In the genomic region with DNA sequence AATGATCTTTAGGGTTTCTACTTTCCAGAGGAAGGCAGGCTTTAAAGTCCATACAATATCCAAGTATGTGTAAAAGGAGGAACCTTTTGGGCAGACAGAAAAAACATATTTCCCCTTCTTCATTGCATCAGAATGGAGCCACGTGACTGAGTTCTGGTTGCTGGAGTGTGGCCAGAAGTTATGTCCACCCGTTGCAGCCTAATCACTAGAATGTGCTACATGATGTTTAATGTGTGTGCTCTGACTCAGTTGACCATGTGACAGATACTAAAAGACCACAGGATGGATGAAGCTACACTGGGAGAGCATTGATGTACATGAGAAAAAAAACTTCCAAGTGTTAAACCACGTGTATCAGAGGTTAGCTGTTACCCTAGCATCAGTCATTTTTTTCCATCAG, we compare ENCODE assay signal across 22 cellular contexts.
DNase-seq lines count a peak whose midpoint lies in the region; ATAC-seq and TF ChIP-seq lines count a peak whose summit lies in the region.
"Had no signal": no experiment of that assay in that cellular context is flagged by ENCODE, and none has a peak within 500 bp of the region (broad histone marks: within the 10 kb centered on the region; RNA-seq: fewer than 3 reads in every experiment).

No MANE protein-coding gene starts in this region.

- H3K9ac ChIP-seq in neuronal stem cell (ENCODE audit: low read depth, low read length, poor library complexity): no peak overlapping the region
- H3K9ac ChIP-seq: BLaER1 treated with 17β-estradiol and CSF1 and Interleukin-3, amounts not matched to agents 10 nM and 100 nM had no signal

- no peak for TF ChIP-seq CTCF in choroid plexus epithelial cell (conservative IDR thresholded peaks at IDR 0.05; ENCODE audit: low read depth, low read length)
- no peak for TF ChIP-seq CTCF in omental fat pad (IDR thresholded peaks at IDR 0.05)
- no peak for TF ChIP-seq CTCF in psoas muscle (IDR thresholded peaks at IDR 0.05)

- H2BK120ac ChIP-seq in neuronal stem cell (ENCODE audit: low read depth, low read length): no peak overlapping the region

- no peak overlapping the region for H4K8ac ChIP-seq in neuronal stem cell (ENCODE audit: low read depth, low read length)

- no peak overlapping the region for H3K18ac ChIP-seq in neuronal stem cell (ENCODE audit: low read length)

- H2BK12ac ChIP-seq in neuronal stem cell (ENCODE audit: low read length): no peak overlapping the region

- H2AK5ac ChIP-seq in neuronal stem cell (ENCODE audit: low read depth, low read length): no peak overlapping the region

- H2BK5ac ChIP-seq in neuronal stem cell (ENCODE audit: low read length): no peak overlapping the region

- no peak overlapping the region for H3K4me2 ChIP-seq in neuronal stem cell (ENCODE audit: insufficient read depth, low read length, poor library complexity, severe bottlenecking)

- H3K27me3 ChIP-seq in ACC112 (ENCODE audit: insufficient read depth, low read length) (peaks cover 5% of the 10 kb centered on the region; the same call in 1 of the 2 replicates), neuronal stem cell (ENCODE audit: control insufficient read depth in 3 of 3, insufficient read depth in 3 of 3, low read depth in 1 of 3, low read length in 3 of 3) (no peaks in the 10 kb centered on the region), psoas muscle (ENCODE audit: insufficient read depth in 3 of 3, low read length in 2 of 3) (no peaks in the 10 kb centered on the region)
- H3K27me3 ChIP-seq: BLaER1 treated with 17β-estradiol and CSF1 and Interleukin-3, amounts not matched to agents 10 nM and 100 nM; upper lobe of left lung had no signal

- no peaks in the 10 kb centered on the region for H3K36me3 ChIP-seq in ACC112 (ENCODE audit: insufficient read depth, low read length)
- no peaks in the 10 kb centered on the region for H3K36me3 ChIP-seq in neuronal stem cell (replicated peaks in 1 of 2; ENCODE audit: control insufficient read depth in 2 of 2, insufficient read depth in 2 of 2, low read length in 2 of 2)
- H3K36me3 ChIP-seq in psoas muscle (ENCODE audit: insufficient read depth in 1 of 2, low read depth in 1 of 2): no peaks in the 10 kb centered on the region
- H3K36me3 ChIP-seq: BLaER1 treated with 17β-estradiol and CSF1 and Interleukin-3, amounts not matched to agents 10 nM and 100 nM; HAP-1; left ventricle myocardium inferior; upper lobe of left lung had no signal

- H3K4me1 ChIP-seq in ACC112 (ENCODE audit: control insufficient read depth, insufficient read depth, low read length, unreplicated experiment): peaks cover 6% of the 10 kb centered on the region
- H3K4me1 ChIP-seq in neuronal stem cell (ENCODE audit: control insufficient read depth in 2 of 2, insufficient read depth in 1 of 2, low read depth in 1 of 2, low read length in 2 of 2): no peaks in the 10 kb centered on the region
- no peaks in the 10 kb centered on the region for H3K4me1 ChIP-seq in psoas muscle
- H3K4me1 ChIP-seq: left ventricle myocardium inferior, upper lobe of left lung had no signal

- no peak overlapping the region for H2BK15ac ChIP-seq in neuronal stem cell (ENCODE audit: low read length)

- H3K14ac ChIP-seq in neuronal stem cell (ENCODE audit: low read length): no peak overlapping the region

- H3K79me1 ChIP-seq in neuronal stem cell (ENCODE audit: low read depth, low read length): no peaks in the 10 kb centered on the region

- H3K27ac ChIP-seq in ACC112 (ENCODE audit: low read depth, low read length) (no peak overlapping the region), neuronal stem cell (replicated peaks; ENCODE audit: low read length) (no peak overlapping the region), psoas muscle (no peak overlapping the region)
- H3K27ac ChIP-seq: left ventricle myocardium inferior, upper lobe of left lung had no signal

- DNase-seq in Kasumi-1 (lab: John Stamatoyannopoulos, UW) (peak; percentile 17 to 24), OCI-M1 (lab: John Stamatoyannopoulos, UW) (peak; percentile 93), choroid plexus epithelial cell (ENCODE audit: low read depth) (peak; percentile 12), omental fat pad (ENCODE audit: low spot score) (no peak), neuronal stem cell (ENCODE audit: low spot score) (no peak), psoas muscle (no peak)
- DNase-seq in activated naive CD4-positive, alpha-beta T cell treated with Interleukin-2 at 50 U/mL for 16 hours: no peak
- DNase-seq: activated CD4-positive, alpha-beta memory T cell treated with anti-CD3 and anti-CD28 coated beads for 36 hours; caudate nucleus; dermis blood vessel endothelial cell; Karpas-422; left ventricle myocardium inferior; mucosa of descending colon; NCI-H1417 treated with DMSO at 0.1 percent for 48 hours; NCI-H2107; NCI-H510A; nephron progenitor cell; SW 1271; upper lobe of left lung had no signal

- peak overlapping the region; percentile 24 for H2AFZ ChIP-seq in ACC112 (ENCODE audit: low read length, unreplicated experiment)
- H2AFZ ChIP-seq in neuronal stem cell (ENCODE audit: low read length): no peak overlapping the region

- peaks cover 0 to 6% of the 10 kb centered on the region in 2 donors for H3K9me3 ChIP-seq in neuronal stem cell (replicated peaks in 1 of 2; ENCODE audit: control insufficient read depth in 2 of 2, insufficient read depth in 1 of 2, low read depth in 1 of 2, low read length in 2 of 2)
- no peaks in the 10 kb centered on the region for H3K9me3 ChIP-seq in psoas muscle
- H3K9me3 ChIP-seq: HAP-1, upper lobe of left lung had no signal

- H3K79me2 ChIP-seq in ACC112 (ENCODE audit: control insufficient read depth, insufficient read depth, low read length, unreplicated experiment): no peaks in the 10 kb centered on the region

- no CpG with 5 or more reads among the region's 3 CpGs for WGBS in neuronal stem cell (ENCODE audit: extremely low coverage in 2 of 2, insufficient read length in 2 of 2, insufficient replicate concordance in 1 of 2), 2 donors
- 29 to 45% (median 34%) methylated on average over 3 of the region's 3 CpGs for WGBS in psoas muscle, 3 donors

- H3K4me3 ChIP-seq in ACC112 (ENCODE audit: low read depth, low read length) (no peak overlapping the region), choroid plexus epithelial cell (ENCODE audit: low read depth, low read length) (no peak overlapping the region), neuronal stem cell (ENCODE audit: low read length in 2 of 2) (no peak overlapping the region), psoas muscle (no peak overlapping the region)
- H3K4me3 ChIP-seq: BLaER1 treated with 17β-estradiol and CSF1 and Interleukin-3, amounts not matched to agents 10 nM and 100 nM; HAP-1; left ventricle myocardium inferior; mucosa of descending colon; upper lobe of left lung had no signal

- intact Hi-C loops in psoas muscle (cut with DNase I): no loop called here

- no peak overlapping the region for H3K23ac ChIP-seq in neuronal stem cell (ENCODE audit: low read depth, low read length, poor library complexity)

- no peak overlapping the region for H3K4ac ChIP-seq in neuronal stem cell (ENCODE audit: low read length)

- no peak overlapping the region for H4K91ac ChIP-seq in neuronal stem cell (ENCODE audit: low read depth, low read length, poor library complexity)

- ATAC-seq in omental fat pad (ENCODE audit: low FRiP score): no peak
- no peak for ATAC-seq in psoas muscle
- ATAC-seq: mucosa of descending colon had no signal

Comparison
In these comparisons a context has a peak if more than half of its experiments do, and no peak if none do; other contexts are left out.
1. DNase-seq: peak in Kasumi-1 (2 of 2), OCI-M1 (single experiment) and choroid plexus epithelial cell (single experiment); none in omental fat pad (single experiment), activated naive CD4-positive, alpha-beta T cell treated with Interleukin-2 at 50 U/mL for 16 hours (single experiment), neuronal stem cell (single experiment) and psoas muscle (0 of 2).